Comparison of ENCODE assay signal across 21 cellular contexts in the genomic region with DNA sequence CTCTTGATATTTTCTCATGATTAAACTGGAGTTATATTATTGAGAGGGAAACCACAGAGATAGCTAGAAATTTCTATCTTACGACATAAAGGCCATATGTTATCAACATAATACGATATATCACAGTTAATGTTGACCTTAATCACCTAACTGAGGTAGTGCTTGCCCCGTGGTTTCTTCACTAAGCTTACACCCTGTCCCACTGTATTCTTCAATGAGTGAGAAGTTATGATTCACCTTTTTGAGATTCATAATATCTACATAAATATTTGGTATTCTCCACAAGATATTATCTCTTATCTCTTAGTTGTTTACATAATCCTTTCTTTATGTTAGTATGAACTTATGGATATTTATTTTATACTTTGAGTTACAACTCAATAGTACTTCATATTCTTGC.
DNase-seq lines count a peak whose midpoint lies in the region; ATAC-seq, FAIRE-seq and TF ChIP-seq lines count a peak whose summit lies in the region.
"Had no signal": no experiment of that assay in that cellular context is flagged by ENCODE, and none has a peak within 500 bp of the region (broad histone marks: within the 10 kb centered on the region; RNA-seq: fewer than 3 reads in every experiment).

No MANE protein-coding gene starts in this region.

- ATAC-seq in HepG2 = no peak
- ATAC-seq: CD8-positive, alpha-beta T cell; GM12878; GM23338; HCT116 had no signal

- no peak overlapping the region for H3K14ac ChIP-seq in trophoblast cell (ENCODE audit: low read length)

- TF ChIP-seq RAD21 in HepG2 (CRISPR knock-in tag; IDR thresholded peaks at IDR 0.05) = no peak

- WGBS in trophoblast cell (ENCODE audit: extremely low coverage, insufficient coverage, insufficient read length) = no CpG with 5 or more reads among the region's 3 CpGs
- WGBS in HepG2 (ENCODE audit: low lambda C conversion rate) = 1% methylated on average over 3 of the region's 3 CpGs

- no peaks in the 10 kb centered on the region for H3K79me1 ChIP-seq in trophoblast cell (ENCODE audit: low read length)

- H3K18ac ChIP-seq in trophoblast cell (ENCODE audit: low read length) = no peak overlapping the region

- CTCF ChIA-PET in HepG2 (lab: Yijun Ruan, JAX; ENCODE audit: low intra/inter-chr PET ratio, low total read pairs) = no interaction called here

- no peak overlapping the region for H2BK5ac ChIP-seq in trophoblast cell (ENCODE audit: low read depth, low read length, poor library complexity)

- no TSS peak for BruUV-seq in HepG2 (replicated peaks; lab: Mats Ljungman, UMichigan)

- H3K27me3 ChIP-seq in trophoblast cell (ENCODE audit: insufficient read depth, low read length) (no peaks in the 10 kb centered on the region), HepG2 (ENCODE audit: control insufficient read depth in 1 of 2, insufficient read depth in 2 of 2, low read length in 2 of 2) (no peaks in the 10 kb centered on the region)
- H3K27me3 ChIP-seq: BLaER1 had no signal

- no peak overlapping the region for H3K9ac ChIP-seq in trophoblast cell (ENCODE audit: low read length)
- H3K9ac ChIP-seq in HepG2 (ENCODE audit: insufficient read depth, low read depth, low read length) = no peak overlapping the region
- H3K9ac ChIP-seq: BLaER1 had no signal

- intact Hi-C loops in HepG2 (cut with micrococcal nuclease; ENCODE audit: unreplicated experiment) = no loop called here

- no peak overlapping the region for H2BK120ac ChIP-seq in trophoblast cell (ENCODE audit: insufficient read depth, low read length, poor library complexity)

- in situ Hi-C loops in HepG2 (cut with HindIII; ENCODE audit: extremely low pct_ligation_motif_present, low pct_unique_long_range_greater_than_20kb) = no loop called here

- H3K4me3 ChIP-seq in trophoblast cell (ENCODE audit: low read depth, low read length) (no peak overlapping the region), HepG2 (replicated peaks in 1 of 3; ENCODE audit: insufficient read depth in 1 of 3, low read depth in 2 of 3, low read length in 3 of 3) (no peak overlapping the region)
- H3K4me3 ChIP-seq: BLaER1, GM12878, GM23338 had no signal

- no peak overlapping the region for H4K91ac ChIP-seq in trophoblast cell (ENCODE audit: low read depth, low read length)

- POLR2A ChIA-PET in HepG2 (lab: Yijun Ruan, JAX) = no interaction called here

- H2BK12ac ChIP-seq in trophoblast cell (ENCODE audit: low read length) = no peak overlapping the region

- no peak overlapping the region for H4K12ac ChIP-seq in trophoblast cell (ENCODE audit: low read depth, low read length)

- H3K36me3 ChIP-seq in trophoblast cell (ENCODE audit: control insufficient read depth in 1 of 2, insufficient read depth in 2 of 2, low read length in 2 of 2) (no peaks in the 10 kb centered on the region), HepG2 (replicated peaks in 1 of 2; ENCODE audit: control insufficient read depth in 1 of 2, insufficient read depth in 2 of 2, low read length in 2 of 2) (no peaks in the 10 kb centered on the region)
- H3K36me3 ChIP-seq: BLaER1 had no signal

- H4K20me1 ChIP-seq in HepG2 (ENCODE audit: insufficient read depth, low read length) = no peaks in the 10 kb centered on the region
- H4K20me1 ChIP-seq: BLaER1 had no signal

- FAIRE-seq in HepG2 (lab: Jason Lieb, UNC) = no peak
- FAIRE-seq: A204.1, G401.6, GM12878, GM19239 had no signal

- H3K9me3 ChIP-seq in trophoblast cell (ENCODE audit: insufficient read depth, low read depth, low read length) (no peaks in the 10 kb centered on the region), HepG2 (ENCODE audit: low read length) (no peaks in the 10 kb centered on the region; the same call in 1 of the 2 replicates)
- H3K9me3 ChIP-seq: BLaER1, Caco-2 had no signal

- DNase-seq in DMS53 (lab: John Stamatoyannopoulos, UW) (peak; percentile 7), DMS53 treated with DMSO at 0.1 percent for 48 hours (lab: John Stamatoyannopoulos, UW; ENCODE audit: unreplicated experiment) (no peak), amniotic epithelial cell (ENCODE audit: low read depth) (peak; percentile 56), trophoblast cell (peak; percentile 7 to 62), NCI-H2227 (lab: John Stamatoyannopoulos, UW; ENCODE audit: unreplicated experiment) (no peak), HepG2 (ENCODE audit: low spot score) (no peak)
- DNase-seq: Caco-2; CD4-positive, CD25-positive, alpha-beta regulatory T cell; CD8-positive, alpha-beta T cell; DMS 273 treated with DMSO at 0.1 percent for 48 hours; DND-41; H9 had no signal

- H2AK5ac ChIP-seq in trophoblast cell (ENCODE audit: low read length) = no peak overlapping the region

- H3K4ac ChIP-seq in trophoblast cell (ENCODE audit: low read depth, low read length) = no peak overlapping the region

- H3K27ac ChIP-seq in trophoblast cell (ENCODE audit: low read depth, low read length) = no peak overlapping the region
- no peak overlapping the region for H3K27ac ChIP-seq in HepG2 (ENCODE audit: extremely low read length, insufficient read depth, low read length)
- H3K27ac ChIP-seq: 22Rv1, BLaER1, C4-2B had no signal

- H2AFZ ChIP-seq in trophoblast cell (ENCODE audit: insufficient read depth, low read length, poor library complexity) = no peak overlapping the region
- H2AFZ ChIP-seq in HepG2 (ENCODE audit: low read length) = no peak overlapping the region
- H2AFZ ChIP-seq: GM23338 had no signal

- no peak for TF ChIP-seq POLR2A in HepG2 (IDR thresholded peaks at IDR 0.05; ENCODE audit: insufficient read depth in 1 of 2, low read depth in 2 of 2, low read length in 2 of 2)

- H3K4me2 ChIP-seq in trophoblast cell (ENCODE audit: low read length) (no peak overlapping the region), HepG2 (ENCODE audit: low read depth, low read length) (no peak overlapping the region)
- H3K4me2 ChIP-seq: BLaER1, GM23338 had no signal

- H3K23ac ChIP-seq in trophoblast cell (ENCODE audit: low read length) = no peak overlapping the region

- no peaks in the 10 kb centered on the region for H3K79me2 ChIP-seq in trophoblast cell (ENCODE audit: control insufficient read depth, insufficient read depth, low read length, poor library complexity)
- no peaks in the 10 kb centered on the region for H3K79me2 ChIP-seq in HepG2 (ENCODE audit: insufficient read depth, low read length)

- no peak for TF ChIP-seq CTCF in HepG2 (CRISPR knock-in tag; IDR thresholded peaks at IDR 0.05)

- TF ChIP-seq EP300 in HepG2 (IDR thresholded peaks at IDR 0.05; ENCODE audit: low read depth in 2 of 2, low read length in 2 of 2) = no peak
- no peak for TF ChIP-seq EP300 in HepG2 (CRISPR knock-in tag; IDR thresholded peaks at IDR 0.05; ENCODE audit: borderline replicate concordance)

- H3K4me1 ChIP-seq in trophoblast cell (ENCODE audit: control insufficient read depth in 1 of 2, insufficient read depth in 2 of 2, low read length in 2 of 2) = no peaks in the 10 kb centered on the region
- no peaks in the 10 kb centered on the region for H3K4me1 ChIP-seq in HepG2 (ENCODE audit: insufficient read depth, low read length)
- H3K4me1 ChIP-seq: BLaER1, Caco-2 had no signal

- H4K8ac ChIP-seq in trophoblast cell (ENCODE audit: low read depth, low read length) = no peak overlapping the region

TF ChIP-seq in HepG2, 621 proteins besides CTCF, POLR2A, EP300 and RAD21 (continues in another document):
- TF ChIP-seq POLR2AphosphoS5 (IDR thresholded peaks at IDR 0.05; ENCODE audit: low read depth, low read length) (no peak), ZNF431 (CRISPR knock-in tag; IDR thresholded peaks at IDR 0.05; ENCODE audit: borderline replicate concordance, low read depth) (no peak), ZNF616 (CRISPR knock-in tag; IDR thresholded peaks at IDR 0.05; ENCODE audit: low read depth) (no peak), SALL2 (CRISPR knock-in tag; IDR thresholded peaks at IDR 0.05) (no peak), ZNF570 (CRISPR knock-in tag; IDR thresholded peaks at IDR 0.05; ENCODE audit: borderline replicate concordance) (no peak), AFF4 (CRISPR knock-in tag; IDR thresholded peaks at IDR 0.05) (no peak), NFE2 (CRISPR knock-in tag; IDR thresholded peaks at IDR 0.05) (no peak), TFE3 (CRISPR knock-in tag; IDR thresholded peaks at IDR 0.05) (no peak), GFI1 (CRISPR knock-in tag; IDR thresholded peaks at IDR 0.05; ENCODE audit: borderline replicate concordance) (no peak)

Comparison
In these comparisons a context has a peak if more than half of its experiments do, and no peak if none do; other contexts are left out.
1. DNase-seq: peak in DMS53 (single experiment), amniotic epithelial cell (single experiment) and trophoblast cell (2 of 2); none in DMS53 treated with DMSO at 0.1 percent for 48 hours (single experiment), NCI-H2227 (single experiment) and HepG2 (single experiment).